8 cellular contexts compared by ENCODE assay signal in the genomic region with DNA sequence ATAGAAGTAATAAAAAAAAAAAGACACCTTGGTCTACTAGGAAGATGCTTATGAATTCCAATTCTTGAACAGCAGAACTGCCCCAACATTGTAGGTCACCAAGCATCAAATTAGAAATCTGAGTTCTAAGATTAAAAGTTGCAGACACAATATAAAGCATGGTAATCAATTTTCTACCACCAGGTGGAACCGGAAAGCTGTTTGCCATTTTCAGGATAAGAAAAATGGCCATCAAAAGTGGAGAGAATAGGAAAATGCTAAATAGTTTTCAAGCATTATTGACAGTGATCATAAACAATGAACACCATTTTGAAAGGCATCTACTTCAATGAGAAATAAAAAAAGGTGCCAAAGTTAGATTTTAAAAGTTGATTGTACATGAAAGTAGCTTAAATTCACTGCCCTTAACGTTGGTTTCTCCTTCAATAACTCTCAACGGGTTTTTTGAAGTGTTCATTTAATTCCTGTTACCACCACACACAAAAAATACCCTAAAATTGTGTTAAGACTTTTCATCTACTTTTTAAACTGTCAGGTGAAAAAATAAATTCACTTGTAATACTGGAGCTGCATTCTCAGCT.
DNase-seq lines count a peak whose midpoint lies in the region; TF ChIP-seq lines count a peak whose summit lies in the region.

No MANE protein-coding gene starts in this region.

- H3K79me2 ChIP-seq in smooth muscle cell (ENCODE audit: low read depth): no peaks in the 10 kb centered on the region

- DNase-seq in DMS 273 (lab: John Stamatoyannopoulos, UW; ENCODE audit: unreplicated experiment) (peak; percentile 21), DMS 273 treated with DMSO at 0.1 percent for 48 hours (lab: John Stamatoyannopoulos, UW) (no peak), NCI-H345 treated with DMSO at 0.1 percent for 48 hours (lab: John Stamatoyannopoulos, UW; ENCODE audit: unreplicated experiment) (peak; percentile 1), epithelial cell of esophagus (ENCODE audit: low read depth) (peak; percentile 50), smooth muscle cell (lab: John Stamatoyannopoulos, UW; ENCODE audit: unreplicated experiment) (no peak), SW480 (ENCODE audit: low spot score) (no peak), prostate gland (ENCODE audit: low spot score) (no peak), NCI-H1048 (lab: John Stamatoyannopoulos, UW) (no peak)

- H3K4me3 ChIP-seq in epithelial cell of esophagus (ENCODE audit: low read length): no peak overlapping the region
- no peak overlapping the region for H3K4me3 ChIP-seq in smooth muscle cell
- no peak overlapping the region for H3K4me3 ChIP-seq in prostate gland

- H3K9ac ChIP-seq in smooth muscle cell (ENCODE audit: low read depth): no peak overlapping the region

- no peaks in the 10 kb centered on the region for H3K36me3 ChIP-seq in smooth muscle cell (ENCODE audit: low read depth)
- no peaks in the 10 kb centered on the region for H3K36me3 ChIP-seq in prostate gland

- H3K9me3 ChIP-seq in smooth muscle cell (replicated peaks; ENCODE audit: low read depth) (no peaks in the 10 kb centered on the region), prostate gland (no peaks in the 10 kb centered on the region)

- no peaks in the 10 kb centered on the region for H3F3A ChIP-seq in smooth muscle cell (ENCODE audit: low read depth)

- H3K27ac ChIP-seq in smooth muscle cell (ENCODE audit: low read depth) (no peak overlapping the region), prostate gland (no peak overlapping the region)

- TF ChIP-seq CTCF in epithelial cell of esophagus (IDR thresholded peaks at IDR 0.05; ENCODE audit: insufficient read depth, low read depth, low read length, missing control alignments): peak; percentile 64
- TF ChIP-seq CTCF in smooth muscle cell (IDR thresholded peaks at IDR 0.05; ENCODE audit: borderline replicate concordance, insufficient read depth, poor library complexity, severe bottlenecking): peak; percentile 51
- peak in 2 of 4 experiments; percentile 38 to 53 for TF ChIP-seq CTCF in prostate gland (IDR thresholded peaks at IDR 0.05)

- H4K20me1 ChIP-seq in smooth muscle cell (ENCODE audit: low read depth): no peaks in the 10 kb centered on the region

- no peak overlapping the region for H3K4me2 ChIP-seq in smooth muscle cell

- 93% methylated on average over 3 of the region's 3 CpGs for WGBS in smooth muscle cell (ENCODE audit: low lambda C conversion rate)
- 54% methylated on average over 3 of the region's 3 CpGs for WGBS in prostate gland

- H2AFZ ChIP-seq in smooth muscle cell (ENCODE audit: low read depth): no peak overlapping the region

- intact Hi-C loops in prostate gland (cut with DNase I): loop anchor here (2.0 kb wide), 1 partner anchor 306 kb away; no protein-coding TSS in a partner anchor

- H3K4me1 ChIP-seq in smooth muscle cell (ENCODE audit: low read depth): no peaks in the 10 kb centered on the region
- no peaks in the 10 kb centered on the region for H3K4me1 ChIP-seq in prostate gland (replicated peaks)

- no peaks in the 10 kb centered on the region for H3K27me3 ChIP-seq in smooth muscle cell (ENCODE audit: low read depth)
- no peaks in the 10 kb centered on the region for H3K27me3 ChIP-seq in prostate gland (replicated peaks; ENCODE audit: insufficient read depth)

- TF ChIP-seq POLR2A in prostate gland (IDR thresholded peaks at IDR 0.05): no peak

Comparison
In these comparisons a context has a peak if more than half of its experiments do, and no peak if none do; other contexts are left out.
1. DNase-seq: peak in DMS 273 (single experiment), NCI-H345 treated with DMSO at 0.1 percent for 48 hours (single experiment) and epithelial cell of esophagus (single experiment); none in DMS 273 treated with DMSO at 0.1 percent for 48 hours (single experiment), smooth muscle cell (single experiment), SW480 (single experiment), prostate gland (single experiment) and NCI-H1048 (single experiment).